In the genomic region with DNA sequence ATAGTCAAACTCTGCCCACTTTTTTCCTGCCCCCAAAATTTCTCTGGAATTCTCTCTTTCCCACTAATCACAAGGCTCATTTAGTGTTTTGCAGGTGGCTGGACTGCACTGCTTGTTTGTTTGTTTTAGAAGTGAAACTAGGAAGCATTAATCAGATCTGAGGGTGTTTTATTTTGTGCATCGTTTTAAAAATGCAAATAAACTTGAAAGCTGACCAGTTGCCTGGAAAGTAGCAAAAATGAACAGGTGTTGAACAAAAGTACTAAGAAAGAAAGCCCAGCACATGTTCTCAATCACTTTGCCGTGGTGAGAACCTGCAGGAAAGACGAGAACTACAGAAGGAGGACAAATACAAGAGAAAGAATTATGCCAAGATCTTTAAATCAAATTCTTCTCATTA, we compare ENCODE assay signal across 15 cellular contexts.
"Had no signal": no experiment of that assay in that cellular context is flagged by ENCODE, and none has a peak within 500 bp of the region (broad histone marks: within the 10 kb centered on the region; RNA-seq: fewer than 3 reads in every experiment).

No MANE protein-coding gene starts in this region.

- DNase-seq: activated CD4-positive, alpha-beta memory T cell treated with anti-CD3 and anti-CD28 coated beads, Interleukin-2, amount 10 ng/mL, durations not matched to agents 7 days and 5 days; activated CD4-positive, alpha-beta T cell treated with anti-CD3 and anti-CD28 coated beads for 4 hours; activated naive CD4-positive, alpha-beta T cell treated with anti-CD3 and anti-CD28 coated beads, Interleukin-2, amount 50 U/mL, for 16 hours; activated T-cell treated with anti-CD3 and anti-CD28 coated beads, Interleukin-2, amount 50 U/mL, for 24 hours; gastrocnemius medialis; heart left ventricle; left cardiac atrium; lower lobe of right lung; ovary; sigmoid colon; T-helper 17 cell had no signal

- ATAC-seq: gastrocnemius medialis; heart left ventricle; left cardiac atrium; lower lobe of right lung; stimulated activated effector memory CD8-positive, alpha-beta T cell treated with anti-CD3 and anti-CD28 coated beads, Interleukin-12 subunit alpha, Interleukin-12 subunit beta, amount 100 ng/mL, for 72 hours; T-helper 17 cell; WTC11 had no signal

- H3K27me3 ChIP-seq: cardiac muscle cell, gastrocnemius medialis, heart left ventricle, ovary, sigmoid colon had no signal

- H3K9me3 ChIP-seq: gastrocnemius medialis, heart left ventricle, lower lobe of right lung, ovary, sigmoid colon, thoracic aorta had no signal

- H3K27ac ChIP-seq: cardiac muscle cell, gastrocnemius medialis, heart left ventricle, lower lobe of right lung, ovary, sigmoid colon, thoracic aorta had no signal

- H3K4me3 ChIP-seq: cardiac muscle cell, gastrocnemius medialis, heart left ventricle, lower lobe of right lung, ovary, sigmoid colon, thoracic aorta had no signal

- H3K36me3 ChIP-seq: cardiac muscle cell, gastrocnemius medialis, heart left ventricle, lower lobe of right lung, ovary, sigmoid colon, thoracic aorta had no signal

- H3K4me1 ChIP-seq: gastrocnemius medialis, lower lobe of right lung had no signal
